18 cellular contexts compared by ENCODE assay signal in the genomic region with DNA sequence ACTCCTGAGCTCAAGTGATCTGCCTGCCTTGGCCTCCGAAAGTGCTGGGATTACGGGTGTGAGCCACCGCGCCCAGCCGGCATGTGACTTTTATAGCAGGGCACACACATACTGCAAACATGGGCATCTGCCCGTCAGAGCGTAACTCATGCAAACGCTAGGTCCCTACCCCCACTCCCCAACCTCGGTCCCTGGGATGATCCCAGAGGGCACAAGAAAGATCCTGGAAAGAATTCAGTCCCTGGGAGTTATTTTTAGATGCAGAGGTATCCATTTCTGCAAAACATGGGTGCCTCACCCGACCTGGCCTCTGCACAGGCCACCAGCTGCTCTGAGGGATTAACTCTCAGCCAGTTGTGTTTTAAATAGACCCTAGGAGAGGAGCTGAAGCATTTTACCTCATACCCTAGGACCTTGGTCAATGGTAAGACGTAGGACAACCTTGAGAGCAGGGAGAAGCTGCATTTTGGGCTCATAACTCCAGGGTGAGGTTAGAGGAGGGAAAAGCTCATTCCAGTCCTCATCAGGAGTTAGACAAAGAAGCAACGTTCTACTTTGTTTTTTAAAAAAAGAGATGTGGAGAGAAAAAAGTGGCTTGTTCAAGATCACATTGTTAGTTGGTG. TPM values are rescaled to one million over a fixed set of nuclear protein-coding genes. Genes with fewer than 3 reads are reported as not detected.
"Had no signal": no experiment of that assay in that cellular context is flagged by ENCODE, and none has a peak within 500 bp of the region (broad histone marks: within the 10 kb centered on the region; RNA-seq: fewer than 3 reads in every experiment).

No MANE protein-coding gene starts in this region.

- H3K9me3 ChIP-seq: adrenal gland, tibial artery had no signal

- H3K27ac ChIP-seq: adrenal gland, coronary artery, neural progenitor cell, parathyroid adenoma, tibial artery had no signal

- DNase-seq: activated CD4-positive, alpha-beta memory T cell treated with anti-CD3 and anti-CD28 coated beads, Interleukin-2, amount 10 ng/mL, durations not matched to agents 7 days and 5 days; activated CD4-positive, alpha-beta T cell treated with anti-CD3 and anti-CD28 coated beads for 4 hours; activated naive CD4-positive, alpha-beta T cell treated with anti-CD3 and anti-CD28 coated beads, Interleukin-2, amount 50 U/mL, for 16 hours; activated T-cell treated with anti-CD3 and anti-CD28 coated beads, Interleukin-2, amount 50 U/mL, for 24 hours; adrenal gland; central memory CD4-positive, alpha-beta T cell; hippocampal formation; mesenchymal stem cell; retina; small intestine; stimulated activated CD4-positive, alpha-beta T cell treated with anti-CD3 and anti-CD28 coated beads, Interleukin-4, amount 100 ng/mL, for 24 hours; stimulated activated naive CD4-positive, alpha-beta T cell; T-helper 2 cell; tibial artery had no signal

- H3K4me3 ChIP-seq: adrenal gland, coronary artery, neural progenitor cell, tibial artery had no signal

- H3K4me1 ChIP-seq: adrenal gland, neural progenitor cell, parathyroid adenoma, tibial artery had no signal

- H3K27me3 ChIP-seq: adrenal gland, neural progenitor cell, tibial artery had no signal

- H3K36me3 ChIP-seq: adrenal gland, neural progenitor cell, tibial artery had no signal

RNA-seq across cellular contexts. Expression of gene NWD1, which starts 47.9 kb away (rescaled TPM):
- total RNA-seq: activated CD4-positive, alpha-beta memory T cell treated with anti-CD3 and anti-CD28 coated beads, Interleukin-2, amount 10 ng/mL, durations not matched to agents 7 days and 5 days; WTC11 had no signal
